In genomic region chr12:17335487-17335886, GRCh38 we compare ENCODE assay signal across 5 cellular contexts.
"Had no signal": no experiment of that assay in that cellular context is flagged by ENCODE, and none has a peak within 500 bp of the region (broad histone marks: within the 10 kb centered on the region; RNA-seq: fewer than 3 reads in every experiment).

No MANE protein-coding gene starts in this region.

- H3K27ac ChIP-seq: HL-60, KMS-11 had no signal

- H3K9ac ChIP-seq: KMS-11 had no signal

- DNase-seq: KBM-7, KG1 had no signal

- H3K4me2 ChIP-seq: KMS-11 had no signal

- FAIRE-seq: HTR-8/SVneo had no signal
